In the genomic region with DNA sequence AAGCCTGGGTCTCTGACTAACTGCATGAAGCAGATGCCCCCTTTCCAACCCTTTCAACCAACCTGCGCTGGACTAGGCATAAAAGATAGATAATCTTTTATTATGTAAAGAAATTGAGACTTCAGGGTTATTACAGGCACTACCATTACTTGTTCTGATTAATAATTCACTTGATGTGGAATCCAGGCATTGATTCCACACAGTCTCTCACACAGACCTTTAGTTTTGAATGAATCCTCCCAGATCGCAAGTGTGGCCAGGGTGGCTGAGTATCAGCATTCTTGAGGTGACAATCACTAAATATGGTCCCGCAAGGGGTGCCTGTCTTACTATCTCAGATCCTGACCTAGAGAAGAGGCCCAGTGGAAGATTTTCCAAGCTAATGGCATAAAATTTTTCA, we compare ENCODE assay signal across 8 cellular contexts.
"Had no signal": no experiment of that assay in that cellular context is flagged by ENCODE, and none has a peak within 500 bp of the region (broad histone marks: within the 10 kb centered on the region; RNA-seq: fewer than 3 reads in every experiment).

No MANE protein-coding gene starts in this region.

- H3K27ac Mint-ChIP-seq: IgD-negative memory B cell had no signal

- H3K4me3 Mint-ChIP-seq: IgD-negative memory B cell had no signal

- H3K4me3 ChIP-seq: K562 had no signal

- DNase-seq: IMR-90, KBM-7, KG1 had no signal

- H3K4me2 ChIP-seq: KMS-11 had no signal

- H3K36me3 Mint-ChIP-seq: IgD-negative memory B cell had no signal

- H3K4me1 Mint-ChIP-seq: IgD-negative memory B cell had no signal

- FAIRE-seq: HTR-8/SVneo, K562 had no signal

- H3K27ac ChIP-seq: HL-60, KMS-11 had no signal

- H3K9ac ChIP-seq: KMS-11 had no signal

- ATAC-seq: K562 had no signal

- H3K27me3 Mint-ChIP-seq: IgD-negative memory B cell had no signal
